Comparison of ENCODE assay signal across 8 cellular contexts in genomic region chr1:24744911-24745710, GRCh38. TPM values are rescaled to one million over a fixed set of nuclear protein-coding genes. Genes with fewer than 3 reads are reported as not detected.
DNase-seq lines count a peak whose midpoint lies in the region; ATAC-seq, FAIRE-seq and TF ChIP-seq lines count a peak whose summit lies in the region.

TSS of gene CLIC4 (plus strand) at chr1:24745447. CDS start at chr1:24745554, 107 bp downstream.

- no peaks in the 10 kb centered on the region for H3K9me3 Mint-ChIP-seq in activated CD4-positive, alpha-beta T cell treated with anti-CD3 and anti-CD28 coated beads, Interleukin-2, amount 10 ng/mL, durations not matched to agents 7 days and 5 days

- no peaks in the 10 kb centered on the region for H3K27me3 ChIP-seq in BE2C

- H3K27ac Mint-ChIP-seq in activated CD4-positive, alpha-beta T cell treated with anti-CD3 and anti-CD28 coated beads, Interleukin-2, amount 10 ng/mL, durations not matched to agents 7 days and 5 days = peak within 1 kb of the TSS; percentile 83

- H3K9me3 ChIP-seq in BE2C = no peaks in the 10 kb centered on the region

- peaks cover 20% of the 10 kb centered on the region for H3K27me3 Mint-ChIP-seq in activated CD4-positive, alpha-beta T cell treated with anti-CD3 and anti-CD28 coated beads, Interleukin-2, amount 10 ng/mL, durations not matched to agents 7 days and 5 days

- peak within 1 kb of the TSS; percentile 89 for H3K4me3 ChIP-seq in BE2C (ENCODE audit: low read depth, low read length)

- peaks cover 5% of the 10 kb centered on the region for H3K4me1 ChIP-seq in BE2C

- H3K36me3 Mint-ChIP-seq in activated CD4-positive, alpha-beta T cell treated with anti-CD3 and anti-CD28 coated beads, Interleukin-2, amount 10 ng/mL, durations not matched to agents 7 days and 5 days (ENCODE audit: low read depth) = no peaks in the 10 kb centered on the region

- FAIRE-seq in GM19239 (lab: Jason Lieb, UNC) = peak; percentile 95

- CTCF ChIA-PET in activated CD4-positive, alpha-beta T cell treated with anti-CD3 and anti-CD28 coated beads, Interleukin-2, amount 10 ng/mL, durations not matched to agents 7 days and 5 days (lab: Charles Lee) = interaction anchor here (0.6 to 1.2 kb wide), 7 partner anchors 10 to 153 kb away, joined by 3 to 5 read pairs (median 3); no protein-coding TSS in a partner anchor

- H3K4me1 Mint-ChIP-seq in activated CD4-positive, alpha-beta T cell treated with anti-CD3 and anti-CD28 coated beads, Interleukin-2, amount 10 ng/mL, durations not matched to agents 7 days and 5 days = peaks cover 51% of the 10 kb centered on the region

- ATAC-seq in HG03457 (IDR thresholded peaks at IDR 0.05; ENCODE audit: unreplicated experiment) = peak; percentile 62
- peak; percentile 92 for ATAC-seq in left lobe of liver

- POLR2A ChIA-PET in activated CD4-positive, alpha-beta T cell treated with anti-CD3 and anti-CD28 coated beads, Interleukin-2, amount 10 ng/mL, durations not matched to agents 7 days and 5 days (lab: Charles Lee) = no interaction called here

- H3K4me3 Mint-ChIP-seq in activated CD4-positive, alpha-beta T cell treated with anti-CD3 and anti-CD28 coated beads, Interleukin-2, amount 10 ng/mL, durations not matched to agents 7 days and 5 days = peak within 1 kb of the TSS; percentile 84

- peak; percentile 97 for DNase-seq in BE2C
- peak; percentile 68 for DNase-seq in GM19239 (ENCODE audit: insufficient read length, low spot score)
- peak; percentile 96 to 99 for DNase-seq in NCI-H526 (lab: John Stamatoyannopoulos, UW)
- DNase-seq in activated CD4-positive, alpha-beta T cell treated with anti-CD3 and anti-CD28 coated beads, Interleukin-2, amount 10 ng/mL, durations not matched to agents 7 days and 5 days = peak; percentile 99
- peak; percentile 98 for DNase-seq in dedifferentiated amniotic fluid mesenchymal stem cell (ENCODE audit: extremely low spot score)
- peak; percentile 100 for DNase-seq in left lobe of liver (ENCODE audit: low spot score)
- DNase-seq in stimulated activated CD4-positive, alpha-beta T cell treated with anti-CD3 and anti-CD28 coated beads, Interleukin-2, amount 100 ng/mL, for 4 hours (ENCODE audit: low read depth) = peak; percentile 99

- TF ChIP-seq CTCF in BE2C (IDR thresholded peaks at IDR 0.05; ENCODE audit: low read depth, low read length) = peak; percentile 17; the same call in 1 of the 2 replicates

- no peaks in the 10 kb centered on the region for H3K36me3 ChIP-seq in BE2C

RNA-seq across cellular contexts. Expression of gene CLIC4, which starts in this region (rescaled TPM):
- 73.5 TPM for polyA plus RNA-seq in BE2C (2012; ENCODE audit: insufficient read depth, insufficient read length, low read depth)
- 10 to 100 TPM; 14.2 to 15.5 TPM for total RNA-seq in activated CD4-positive, alpha-beta T cell treated with anti-CD3 and anti-CD28 coated beads, Interleukin-2, amount 10 ng/mL, durations not matched to agents 7 days and 5 days
- total RNA-seq in left lobe of liver = 54.4 TPM

Comparison
In these comparisons a context has a peak if more than half of its experiments do, and no peak if none do; other contexts are left out.
1. Peak in every context shown above with its lines: DNase-seq, ATAC-seq and H3K4me3 ChIP-seq.